Comparison of ENCODE assay signal across 8 cellular contexts in genomic region chr12:124388038-124388676, GRCh38.
DNase-seq lines count a peak whose midpoint lies in the region; ATAC-seq and TF ChIP-seq lines count a peak whose summit lies in the region.

No MANE protein-coding gene starts in this region.

- CTCF ChIA-PET in GM10248 (lab: Yijun Ruan, JAX) = interaction anchor here (1.1 to 2.6 kb wide), 4 partner anchors 10 to 384 kb away, joined by 4 to 6 read pairs (median 6); no protein-coding TSS in a partner anchor

- H3K27ac ChIP-seq in thoracic aorta = peak overlapping the region; percentile 77 to 96

- POLR2A ChIA-PET in GM10248 (lab: Yijun Ruan, JAX) = no interaction called here

- ATAC-seq in memory B cell (ENCODE audit: low read depth) = no peak
- ATAC-seq in thoracic aorta (ENCODE audit: insufficient number of reproducible peaks, low FRiP score, low read depth) = no peak
- ATAC-seq in GM19463 (IDR thresholded peaks at IDR 0.05; ENCODE audit: unreplicated experiment) = no peak

- H3K4me3 Mint-ChIP-seq in activated CD4-positive, alpha-beta T cell treated with anti-CD3 and anti-CD28 coated beads, Interleukin-2, amount 10 ng/mL, durations not matched to agents 24 days and 14 days = peak overlapping the region; percentile 58
- H3K4me3 Mint-ChIP-seq in brain (peak overlapping the region; percentile 78 to 86 (median 84)), memory B cell (peak overlapping the region; percentile 29)

- no peaks in the 10 kb centered on the region for H3K27me3 Mint-ChIP-seq in activated CD4-positive, alpha-beta T cell treated with anti-CD3 and anti-CD28 coated beads, Interleukin-2, amount 10 ng/mL, durations not matched to agents 24 days and 14 days
- H3K27me3 Mint-ChIP-seq in brain (no peaks in the 10 kb centered on the region), memory B cell (no peaks in the 10 kb centered on the region)

- peaks cover 25% of the 10 kb centered on the region for H3K36me3 ChIP-seq in thoracic aorta

- H3K4me1 ChIP-seq in thoracic aorta (ENCODE audit: control insufficient read depth in 1 of 2, low read depth in 2 of 2) = peaks cover 45 to 72% of the 10 kb centered on the region in 2 donors

- peaks cover 24% of the 10 kb centered on the region for H3K4me1 Mint-ChIP-seq in activated CD4-positive, alpha-beta T cell treated with anti-CD3 and anti-CD28 coated beads, Interleukin-2, amount 10 ng/mL, durations not matched to agents 24 days and 14 days
- peaks cover 62% of the 10 kb centered on the region for H3K4me1 Mint-ChIP-seq in brain
- H3K4me1 Mint-ChIP-seq in memory B cell = peaks cover 22% of the 10 kb centered on the region

- no peak overlapping the region for H3K27ac Mint-ChIP-seq in activated CD4-positive, alpha-beta T cell treated with anti-CD3 and anti-CD28 coated beads, Interleukin-2, amount 10 ng/mL, durations not matched to agents 24 days and 14 days
- peak overlapping the region in 4 of 5 experiments; percentile 77 to 94 (median 92) for H3K27ac Mint-ChIP-seq in brain
- H3K27ac Mint-ChIP-seq in memory B cell = peak overlapping the region; percentile 38

- no peaks in the 10 kb centered on the region for H3K27me3 ChIP-seq in thoracic aorta (replicated peaks; ENCODE audit: insufficient read depth)

- DNase-seq in activated CD4-positive, alpha-beta T cell treated with anti-CD3 and anti-CD28 coated beads, Interleukin-2, amount 10 ng/mL, durations not matched to agents 24 days and 14 days = no peak
- no peak for DNase-seq in activated CD4-positive, alpha-beta T cell treated with anti-CD3 and anti-CD28 coated beads, Interleukin-2, amount 50 U/mL, for 48 hours
- DNase-seq in memory B cell (ENCODE audit: low spot score in 2 of 2) = no peak
- no peak for DNase-seq in thoracic aorta (ENCODE audit: low spot score)
- DNase-seq in retina = no peak
- DNase-seq in GM10248 (ENCODE audit: extremely low spot score) = no peak

- H3K9me3 Mint-ChIP-seq in activated CD4-positive, alpha-beta T cell treated with anti-CD3 and anti-CD28 coated beads, Interleukin-2, amount 10 ng/mL, durations not matched to agents 24 days and 14 days = no peaks in the 10 kb centered on the region
- H3K9me3 Mint-ChIP-seq in brain (no peaks in the 10 kb centered on the region), memory B cell (no peaks in the 10 kb centered on the region)

- peak overlapping the region; percentile 88 for H3K4me3 ChIP-seq in thoracic aorta

- no peak for TF ChIP-seq CTCF in brain (conservative IDR thresholded peaks at IDR 0.05)
- TF ChIP-seq CTCF in thoracic aorta (IDR thresholded peaks at IDR 0.05) = no peak
- TF ChIP-seq CTCF in GM10248 (IDR thresholded peaks at IDR 0.05; ENCODE audit: control extremely low read depth, extremely low read depth, low read depth, missing control alignments) = no peak

- H3K9me3 ChIP-seq in thoracic aorta = no peaks in the 10 kb centered on the region

- intact Hi-C loops in activated CD4-positive, alpha-beta T cell treated with anti-CD3 and anti-CD28 coated beads, Interleukin-2, amount 10 ng/mL, durations not matched to agents 24 days and 14 days (cut with micrococcal nuclease) = loop anchor here (2.0 kb wide), 1 partner anchor 179 kb away; the partner anchor contains the start of gene NCOR2

- peaks cover 11% of the 10 kb centered on the region for H3K36me3 Mint-ChIP-seq in activated CD4-positive, alpha-beta T cell treated with anti-CD3 and anti-CD28 coated beads, Interleukin-2, amount 10 ng/mL, durations not matched to agents 24 days and 14 days (ENCODE audit: low read depth)
- H3K36me3 Mint-ChIP-seq in brain (peaks cover 6% of the 10 kb centered on the region), memory B cell (no peaks in the 10 kb centered on the region)

Comparison
In these comparisons a context has a peak if more than half of its experiments do, and no peak if none do; other contexts are left out.
1. H3K4me3 Mint-ChIP-seq: peak in every context shown above with its lines; median percentile 84 in brain; 58 in activated CD4-positive, alpha-beta T cell treated with anti-CD3 and anti-CD28 coated beads, Interleukin-2, amount 10 ng/mL, durations not matched to agents 24 days and 14 days; 29 in memory B cell.